In genomic region chr2:24725956-24726355, GRCh38 we compare ENCODE assay signal across 20 cellular contexts.
"Had no signal": no experiment of that assay in that cellular context is flagged by ENCODE, and none has a peak within 500 bp of the region (broad histone marks: within the 10 kb centered on the region; RNA-seq: fewer than 3 reads in every experiment).

No MANE protein-coding gene starts in this region.

- H2AFZ ChIP-seq: parathyroid adenoma had no signal

- DNase-seq: activated CD4-positive, alpha-beta T cell treated with anti-CD3 and anti-CD28 coated beads, Interleukin-2, amount 10 ng/mL, durations not matched to agents 7 days and 5 days; activated CD8-positive, alpha-beta memory T cell treated with anti-CD3 and anti-CD28 coated beads, Interleukin-2, amount 50 U/mL, for 4 hours; activated naive CD4-positive, alpha-beta T cell treated with anti-CD3 and anti-CD28 coated beads for 36 hours; activated T-cell treated with anti-CD3 and anti-CD28 coated beads, Interleukin-2, amount 50 U/mL, for 4 hours; body of pancreas; dorsolateral prefrontal cortex; foreskin fibroblast; hypothalamus; lower lobe of right lung; right lobe of liver; small intestine; stimulated activated CD4-positive, alpha-beta T cell treated with anti-CD3 and anti-CD28 coated beads, Interleukin-15, amount 100 ng/mL, for 24 hours; stimulated activated CD4-positive, alpha-beta T cell treated with anti-CD3 and anti-CD28 coated beads, Interleukin-4, amount 100 ng/mL, for 1 hour; stomach; T1000 had no signal

- H3K27me3 ChIP-seq: body of pancreas, dorsolateral prefrontal cortex, right lobe of liver, stomach had no signal

- FAIRE-seq: keratinocyte, small intestine had no signal

- H3K9ac ChIP-seq: parathyroid adenoma had no signal

- H3K4me3 ChIP-seq: body of pancreas, dorsolateral prefrontal cortex, lower lobe of right lung, right lobe of liver, stomach had no signal

- H3K9me3 ChIP-seq: body of pancreas, lower lobe of right lung, right lobe of liver, stomach had no signal

- H3K79me2 ChIP-seq: parathyroid adenoma had no signal

- ATAC-seq: activated CD4-positive, CD25-positive, alpha-beta regulatory T cell treated with anti-CD3 and anti-CD28 coated beads, Interleukin-2, amount 50 U/mL, for 24 hours; activated T-cell treated with anti-CD3 and anti-CD28 coated beads, Interleukin-2, amount 50 U/mL, for 4 hours; body of pancreas; lower lobe of right lung; natural killer cell treated with Interleukin-12 subunit alpha and Interleukin-12 subunit beta and Interleukin-15 and Interleukin-18, amount 100 ng/mL, for 72 hours; right lobe of liver had no signal

- H3K27ac ChIP-seq: body of pancreas, dorsolateral prefrontal cortex, epithelial cell of prostate, lower lobe of right lung, parathyroid adenoma, right lobe of liver, stomach had no signal
